Comparison of ENCODE assay signal across 1 cellular context in genomic region chr16:67943619-67944503, GRCh38.
A peak's percentile ranks its signal among the peaks of the same experiment; 100 is the strongest.
TF ChIP-seq lines count a peak whose summit lies in the region.

Gene LCAT (minus strand): TSS chr16:67944120. CDS start chr16:67944101, 19 bp downstream.

TF ChIP-seq in HepG2, 621 proteins besides CTCF, POLR2A, EP300 and RAD21 (continued from another document and continues in another):
- peak; percentile 77 for TF ChIP-seq ZNF687 (CRISPR knock-in tag; IDR thresholded peaks at IDR 0.05)
- no peak; the same call in 1 of the 2 replicates for TF ChIP-seq ZNF782 (CRISPR knock-in tag; IDR thresholded peaks at IDR 0.05; ENCODE audit: borderline replicate concordance)
- peak; percentile 86 for TF ChIP-seq ZNF18 (CRISPR knock-in tag; IDR thresholded peaks at IDR 0.05; ENCODE audit: insufficient replicate concordance)
- TF ChIP-seq DZIP1 (CRISPR knock-in tag; IDR thresholded peaks at IDR 0.05): no peak
- peak; percentile 71; the same call in 1 of the 2 replicates for TF ChIP-seq POGK (CRISPR knock-in tag; conservative IDR thresholded peaks at IDR 0.05)
- TF ChIP-seq ZNF883 (CRISPR knock-in tag; IDR thresholded peaks at IDR 0.05; ENCODE audit: not compliant biosample characterization): peak; percentile 71
- TF ChIP-seq ZHX2 (IDR thresholded peaks at IDR 0.05; ENCODE audit: low read depth): no peak; the same call in 1 of the 2 replicates
- no peak for TF ChIP-seq ZHX2 (CRISPR knock-in tag; IDR thresholded peaks at IDR 0.05; ENCODE audit: borderline replicate concordance)
- TF ChIP-seq ZGPAT (CRISPR knock-in tag; IDR thresholded peaks at IDR 0.05): no peak; the same call in none of the 2 replicates
- peak; percentile 14; the same call in 1 of the 2 replicates for TF ChIP-seq HCFC1 (IDR thresholded peaks at IDR 0.05; ENCODE audit: low read depth, low read length)
- TF ChIP-seq IRF2 (CRISPR knock-in tag; IDR thresholded peaks at IDR 0.05): peak; percentile 43; the same call in 1 of the 2 replicates
- TF ChIP-seq ZFP1 (CRISPR knock-in tag; IDR thresholded peaks at IDR 0.05): no peak
- peak; percentile 33; the same call in 1 of the 2 replicates for TF ChIP-seq SAFB2 (CRISPR knock-in tag; IDR thresholded peaks at IDR 0.05; ENCODE audit: borderline replicate concordance, low read depth)
- TF ChIP-seq RNF2 (conservative IDR thresholded peaks at IDR 0.05; ENCODE audit: low read depth): no peak
- TF ChIP-seq THAP8 (CRISPR knock-in tag; IDR thresholded peaks at IDR 0.05; ENCODE audit: borderline replicate concordance): no peak
- TF ChIP-seq HDAC1 (CRISPR knock-in tag; IDR thresholded peaks at IDR 0.05): 0 out of 2 replicates have a peak, but pooled peaks have one; percentile 12
- no peak for TF ChIP-seq ZBTB2 (CRISPR knock-in tag; IDR thresholded peaks at IDR 0.05; ENCODE audit: low read depth)
- no peak for TF ChIP-seq MTA3 (CRISPR knock-in tag; IDR thresholded peaks at IDR 0.05)
- TF ChIP-seq PPARG (CRISPR knock-in tag; conservative IDR thresholded peaks at IDR 0.05): peak; percentile 22; the same call in 1 of the 2 replicates
- no peak for TF ChIP-seq ZNF362 (CRISPR knock-in tag; IDR thresholded peaks at IDR 0.05; ENCODE audit: borderline replicate concordance)
- TF ChIP-seq ZNF547 (CRISPR knock-in tag; IDR thresholded peaks at IDR 0.05): peak; percentile 51; the same call in 1 of the 2 replicates
- TF ChIP-seq TARDBP (CRISPR knock-in tag; IDR thresholded peaks at IDR 0.05): no peak
- TF ChIP-seq ZNF496 (CRISPR knock-in tag; IDR thresholded peaks at IDR 0.05; ENCODE audit: insufficient replicate concordance): no peak
- TF ChIP-seq ZNF282 (IDR thresholded peaks at IDR 0.05; ENCODE audit: partially characterized antibody): no peak
- TF ChIP-seq ZFAT (CRISPR knock-in tag; conservative IDR thresholded peaks at IDR 0.05): no peak
- TF ChIP-seq ZNF333 (CRISPR knock-in tag; IDR thresholded peaks at IDR 0.05; ENCODE audit: borderline replicate concordance): no peak
- TF ChIP-seq ERF (CRISPR knock-in tag; IDR thresholded peaks at IDR 0.05): peak; percentile 83
- peak; percentile 61; the same call in 1 of the 2 replicates for TF ChIP-seq ATF2 (CRISPR knock-in tag; IDR thresholded peaks at IDR 0.05)
- TF ChIP-seq SRY (CRISPR knock-in tag; IDR thresholded peaks at IDR 0.05): no peak; the same call in 1 of the 2 replicates
- TF ChIP-seq HOXD1 (CRISPR knock-in tag; IDR thresholded peaks at IDR 0.05): no peak
- peak; percentile 57; the same call in 1 of the 2 replicates for TF ChIP-seq WIZ (CRISPR knock-in tag; IDR thresholded peaks at IDR 0.05)
- TF ChIP-seq ZNF572 (CRISPR knock-in tag; IDR thresholded peaks at IDR 0.05): peak; percentile 96
